Comparison of ENCODE assay signal across 8 cellular contexts in the genomic region with DNA sequence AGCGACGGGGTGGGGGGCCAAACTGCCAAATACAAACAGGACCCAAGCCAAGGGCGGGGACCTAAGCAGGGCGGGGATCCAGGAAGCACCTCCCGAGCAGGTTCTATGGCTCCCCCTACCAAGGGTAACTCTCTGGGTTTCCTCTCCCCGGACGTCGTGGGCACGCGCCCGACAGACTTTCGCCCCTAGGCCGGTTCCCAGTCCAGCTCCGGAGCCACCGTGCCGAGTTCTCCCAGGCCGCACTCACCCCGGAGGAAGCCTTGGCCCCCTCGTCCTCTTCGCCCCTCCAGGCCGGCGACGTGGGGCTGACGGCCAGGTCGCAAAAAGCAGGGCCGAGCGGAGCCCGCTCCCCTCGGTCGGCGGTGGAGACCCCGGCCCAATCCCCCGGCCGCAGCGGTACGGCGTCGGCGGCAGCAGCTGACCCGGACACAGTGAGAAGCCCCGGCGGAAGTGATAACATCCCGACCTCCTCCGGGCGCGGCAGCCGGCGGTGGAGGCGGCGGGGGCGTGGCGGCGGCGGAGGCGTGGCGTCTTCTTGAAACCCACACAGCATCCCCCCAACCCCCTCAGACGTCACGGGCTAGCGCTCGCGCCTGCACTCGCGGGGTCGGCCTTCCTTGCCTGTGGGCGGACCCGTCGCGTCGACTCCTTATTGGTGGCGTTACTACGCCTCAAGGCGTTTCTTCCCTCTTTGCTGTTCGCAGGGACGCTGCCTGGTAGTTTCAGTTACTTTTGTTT. TPM values are rescaled to one million over a fixed set of nuclear protein-coding genes. Genes with fewer than 3 reads are reported as not detected.
DNase-seq lines count a peak whose midpoint lies in the region; ATAC-seq and TF ChIP-seq lines count a peak whose summit lies in the region.

A gene with protein sequence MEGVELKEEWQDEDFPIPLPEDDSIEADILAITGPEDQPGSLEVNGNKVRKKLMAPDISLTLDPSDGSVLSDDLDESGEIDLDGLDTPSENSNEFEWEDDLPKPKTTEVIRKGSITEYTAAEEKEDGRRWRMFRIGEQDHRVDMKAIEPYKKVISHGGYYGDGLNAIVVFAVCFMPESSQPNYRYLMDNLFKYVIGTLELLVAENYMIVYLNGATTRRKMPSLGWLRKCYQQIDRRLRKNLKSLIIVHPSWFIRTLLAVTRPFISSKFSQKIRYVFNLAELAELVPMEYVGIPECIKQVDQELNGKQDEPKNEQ (minus strand): TSS at position 433 of the 738 bp plus-strand sequence. CDS start 6,863 bp downstream, outside the sequence.

- peak; percentile 88 for ATAC-seq in CD8-positive, alpha-beta T cell
- peak; percentile 82 for ATAC-seq in GM19467 (IDR thresholded peaks at IDR 0.05; ENCODE audit: unreplicated experiment)

- H3K27ac Mint-ChIP-seq in CD8-positive, alpha-beta T cell = peak within 1 kb of the TSS; percentile 96

- POLR2A ChIA-PET in CD8-positive, alpha-beta T cell (lab: Charles Lee) = interaction anchor here (0.6 to 3.5 kb wide), 6 partner anchors 28 to 756 kb away, joined by 3 to 20 read pairs (median 4); a partner anchor contains a TSS
- POLR2A ChIA-PET in activated CD8-positive, alpha-beta memory T cell treated with anti-CD3 and anti-CD28 coated beads for 36 hours (lab: Charles Lee) = interaction anchor here (0.5 to 1.0 kb wide), 2 partner anchors 32 to 733 kb away, joined by 3 to 5 read pairs; a partner anchor contains a TSS

- peak; percentile 99 to 100 (median 99) for DNase-seq in CD8-positive, alpha-beta T cell
- DNase-seq in HT-29 (ENCODE audit: low spot score) (peak; percentile 97), NOMO-1 (lab: John Stamatoyannopoulos, UW; ENCODE audit: unreplicated experiment in 2 of 2) (peak; percentile 98 to 100), medulla oblongata (ENCODE audit: extremely low spot score) (peak; percentile 97)
- peak; percentile 97 to 99 (median 99) for DNase-seq in effector memory CD4-positive, alpha-beta T cell
- DNase-seq in stimulated activated CD8-positive, alpha-beta memory T cell treated with anti-CD3 and anti-CD28 coated beads, Interleukin-12 subunit alpha, Interleukin-12 subunit beta, amount 100 ng/mL, for 1 hour (ENCODE audit: low read depth) = peak; percentile 99

- H3K4me3 Mint-ChIP-seq in CD8-positive, alpha-beta T cell = peak within 1 kb of the TSS; percentile 93

- H3K4me3 ChIP-seq in CD8-positive, alpha-beta T cell (ENCODE audit: low read depth, low read length) = peak within 1 kb of the TSS; percentile 81
- H3K4me3 ChIP-seq in effector memory CD4-positive, alpha-beta T cell (ENCODE audit: insufficient read depth, low read depth, low read length, poor library complexity, severe bottlenecking) = peak within 1 kb of the TSS; percentile 97

- H3K27me3 ChIP-seq in CD8-positive, alpha-beta T cell (ENCODE audit: insufficient read depth, low read length) = no peaks in the 10 kb centered on the region
- H3K27me3 ChIP-seq in effector memory CD4-positive, alpha-beta T cell (replicated peaks; ENCODE audit: control insufficient read depth, insufficient read depth, low read length, poor library complexity, severe bottlenecking) = no peaks in the 10 kb centered on the region

- H3K9me3 ChIP-seq in CD8-positive, alpha-beta T cell (ENCODE audit: low read length) = no peaks in the 10 kb centered on the region
- no peaks in the 10 kb centered on the region for H3K9me3 ChIP-seq in effector memory CD4-positive, alpha-beta T cell (ENCODE audit: control insufficient read depth, low read length)

- H3K9me3 Mint-ChIP-seq in CD8-positive, alpha-beta T cell = no peaks in the 10 kb centered on the region

- no peaks in the 10 kb centered on the region for H3K36me3 ChIP-seq in CD8-positive, alpha-beta T cell (ENCODE audit: insufficient read depth, low read length)
- H3K36me3 ChIP-seq in effector memory CD4-positive, alpha-beta T cell (ENCODE audit: control insufficient read depth, insufficient read depth, low read length) = no peaks in the 10 kb centered on the region

- H3K4me1 Mint-ChIP-seq in CD8-positive, alpha-beta T cell (ENCODE audit: low read depth) = peaks cover 46% of the 10 kb centered on the region

- H3K4me1 ChIP-seq in CD8-positive, alpha-beta T cell (ENCODE audit: insufficient read depth, low read length) = peaks cover 33% of the 10 kb centered on the region
- peaks cover 29% of the 10 kb centered on the region for H3K4me1 ChIP-seq in effector memory CD4-positive, alpha-beta T cell (ENCODE audit: control insufficient read depth, insufficient read depth, low read length, poor library complexity, severe bottlenecking)

- peak within 1 kb of the TSS; percentile 98 for H3K27ac ChIP-seq in CD8-positive, alpha-beta T cell (ENCODE audit: low read depth, low read length)
- peak within 1 kb of the TSS; percentile 99 for H3K27ac ChIP-seq in effector memory CD4-positive, alpha-beta T cell (ENCODE audit: insufficient read depth, low read length, poor library complexity, severe bottlenecking)

- CTCF ChIA-PET in CD8-positive, alpha-beta T cell (lab: Charles Lee) = interaction anchor here (0.6 to 1.4 kb wide), 2 partner anchors 10 to 491 kb away, joined by 3 read pairs; no protein-coding TSS in a partner anchor
- CTCF ChIA-PET in activated CD8-positive, alpha-beta memory T cell treated with anti-CD3 and anti-CD28 coated beads for 36 hours (lab: Charles Lee) = no interaction called here

- intact Hi-C loops in CD8-positive, alpha-beta T cell (cut with DNase I, micrococcal nuclease) = loop anchor here (1.0 to 10.0 kb wide), 14 partner anchors 32 to 1156 kb away; a partner anchor contains a TSS

- H3K27me3 Mint-ChIP-seq in CD8-positive, alpha-beta T cell (ENCODE audit: low read depth) = no peaks in the 10 kb centered on the region

- H3K36me3 Mint-ChIP-seq in CD8-positive, alpha-beta T cell = peaks cover 27% of the 10 kb centered on the region

- TF ChIP-seq CTCF in CD8-positive, alpha-beta T cell (IDR thresholded peaks at IDR 0.05) = no peak

RNA-seq across cellular contexts. Expression of the gene that starts here (rescaled TPM):
- 100 to 1,000 TPM; 107 to 114 TPM for total RNA-seq in CD8-positive, alpha-beta T cell
- 58.8 and 63.2 TPM in 2 replicates for total RNA-seq in HT-29 (2014; rRNA removed; shearing (Covaris generic))
- total RNA-seq in activated CD8-positive, alpha-beta memory T cell treated with anti-CD3 and anti-CD28 coated beads for 36 hours = 10 to 100 TPM; 63.8 to 65.5 TPM

Comparison
In these comparisons a context has a peak if more than half of its experiments do, and no peak if none do; other contexts are left out.
1. Peak in every context shown above with its lines: DNase-seq, ATAC-seq, H3K4me3 ChIP-seq and H3K27ac ChIP-seq.